ENCODE assay signal across 8 cellular contexts in genomic region chr1:6026095-6026809, GRCh38. TPM values are rescaled to one million over a fixed set of nuclear protein-coding genes. Genes with fewer than 3 reads are reported as not detected.
DNase-seq lines count a peak whose midpoint lies in the region; ATAC-seq, FAIRE-seq and TF ChIP-seq lines count a peak whose summit lies in the region.

No MANE protein-coding gene starts in this region.

- 0 out of 2 replicates have a peak overlapping the region, but pooled peaks have one; percentile 75 for H3K18ac ChIP-seq in H1 (ENCODE audit: extremely low read depth, low read length)

- H3K27ac ChIP-seq in A549 (peak overlapping the region; percentile 72 to 90), H1 (ENCODE audit: low read depth, low read length) (no peak overlapping the region), suprapubic skin (peak overlapping the region; percentile 45)

- no peak overlapping the region; the same call in 1 of the 2 replicates for H2BK15ac ChIP-seq in H1 (ENCODE audit: low read length)

- peaks cover 0 to 9% of the 10 kb centered on the region in 2 experiments for H4K20me1 ChIP-seq in H1 (replicated peaks in 1 of 2; ENCODE audit: control insufficient read depth in 1 of 2, insufficient read depth in 2 of 2, low read length in 2 of 2)

- H3K14ac ChIP-seq in H1 (ENCODE audit: insufficient read length): no peak overlapping the region

- no peaks in the 10 kb centered on the region for H3K9me3 ChIP-seq in A549
- no peaks in the 10 kb centered on the region for H3K9me3 ChIP-seq in H1 (ENCODE audit: insufficient read depth in 2 of 2, low read depth in 1 of 2, low read length in 1 of 2)
- no peaks in the 10 kb centered on the region for H3K9me3 ChIP-seq in suprapubic skin

- peaks cover 10% of the 10 kb centered on the region; the same call in 1 of the 2 replicates for H3K23me2 ChIP-seq in H1 (ENCODE audit: low read depth, low read length)

- peak overlapping the region; percentile 15; the same call in 1 of the 2 replicates for H2BK20ac ChIP-seq in H1 (ENCODE audit: low read length)

- H3K27me3 Mint-ChIP-seq in natural killer cell treated with Interleukin-12 subunit alpha and Interleukin-12 subunit beta and Interleukin-15 and Interleukin-18, amount 100 ng/mL, for 72 hours: no peaks in the 10 kb centered on the region

- no peak overlapping the region for H3K9ac ChIP-seq in H1 (replicated peaks in 1 of 4; ENCODE audit: extremely low read depth in 1 of 4, low read depth in 3 of 4, low read length in 3 of 4)

- H3K79me1 ChIP-seq in H1 (ENCODE audit: low read depth, low read length): no peaks in the 10 kb centered on the region

- CTCF ChIA-PET in A549 (lab: Yijun Ruan, JAX): interaction anchor here (0.9 to 1.3 kb wide), 2 partner anchors 20 to 51 kb away, joined by 3 read pairs; no protein-coding TSS in a partner anchor
- CTCF ChIA-PET in H1 (lab: Charles Lee; ENCODE audit: partially characterized antibody): interaction anchor here (0.8 to 4.3 kb wide), 5 partner anchors 9 to 34 kb away, joined by 3 to 24 read pairs (median 6); partner anchors contain the start of gene NPHP4

- H3K27me3 ChIP-seq in H1 (replicated peaks in 1 of 4; ENCODE audit: control insufficient read depth in 3 of 4, extremely low read depth in 1 of 4, insufficient read depth in 3 of 4, low read length in 3 of 4) (no peaks in the 10 kb centered on the region), suprapubic skin (peaks cover 9% of the 10 kb centered on the region)

- POLR2A ChIA-PET in A549 (lab: Yijun Ruan, JAX): no interaction called here
- POLR2A ChIA-PET in H1 (lab: Charles Lee; ENCODE audit: partially characterized antibody): interaction anchor here (0.5 to 1.2 kb wide), 2 partner anchors 9 to 163 kb away, joined by 3 read pairs; no protein-coding TSS in a partner anchor

- 53% methylated on average over 10 of the region's 34 CpGs for WGBS in A549 (ENCODE audit: missing lambda C conversion rate)
- WGBS in H1 (ENCODE audit: extremely low coverage in 1 of 2, insufficient coverage in 1 of 2, insufficient read length in 1 of 2, insufficient replicate concordance in 2 of 2, low coverage in 1 of 2, low lambda C conversion rate in 2 of 2, missing lambda C conversion rate in 1 of 2), 2 experiments: 49% methylated on average over 33 of the region's 34 CpGs; no CpG with 5 or more reads in 1 of the 2 experiments
- 51% methylated on average over 7 of the region's 34 CpGs for WGBS in suprapubic skin

- H3K9me3 Mint-ChIP-seq in natural killer cell treated with Interleukin-12 subunit alpha and Interleukin-12 subunit beta and Interleukin-15 and Interleukin-18, amount 100 ng/mL, for 72 hours: peaks cover 5% of the 10 kb centered on the region

- TF ChIP-seq POLR2A in A549 (IDR thresholded peaks at IDR 0.05; ENCODE audit: low read length): peak; percentile 30; the same call in 1 of the 2 replicates
- peak in 1 of 2 experiments; percentile 51; a peak in 1 of 3 replicates for TF ChIP-seq POLR2A in H1 (IDR thresholded peaks at IDR 0.05; ENCODE audit: control extremely low read depth in 1 of 2, low read depth in 2 of 2, low read length in 2 of 2)
- no peak for TF ChIP-seq POLR2A in suprapubic skin (IDR thresholded peaks at IDR 0.05)

- H3K56ac ChIP-seq in H1 (replicated peaks; ENCODE audit: insufficient read length, low read depth, low read length): no peak overlapping the region

- FAIRE-seq in A549 (lab: Jason Lieb, UNC) (no peak), H1 (lab: Jason Lieb, UNC) (no peak)

- TF ChIP-seq EP300 in A549 (IDR thresholded peaks at IDR 0.05): no peak
- no peak for TF ChIP-seq EP300 in H1 (IDR thresholded peaks at IDR 0.05; ENCODE audit: borderline replicate concordance in 1 of 2, low read depth in 2 of 2, low read length in 2 of 2)
- TF ChIP-seq EP300 in suprapubic skin (IDR thresholded peaks at IDR 0.05): no peak

- H2BK120ac ChIP-seq in H1 (replicated peaks; ENCODE audit: low read depth, low read length): no peak overlapping the region

- peak overlapping the region; percentile 23; the same call in 1 of the 2 replicates for H2BK12ac ChIP-seq in H1 (ENCODE audit: low read depth, low read length)

- DNase-seq in A549 (ENCODE audit: low read depth in 1 of 2, low spot score in 1 of 2) (peak; percentile 44 to 68), NCI-H2196 treated with DMSO at 0.1 percent for 48 hours (lab: John Stamatoyannopoulos, UW; ENCODE audit: unreplicated experiment) (peak; percentile 91), H1 (ENCODE audit: low read depth in 1 of 2, low spot score in 2 of 2) (peak in 1 of 2 experiments; percentile 83), suprapubic skin (ENCODE audit: low spot score in 2 of 2) (peak; percentile 86 to 89)
- DNase-seq in activated CD4-positive, alpha-beta T cell treated with anti-CD3 and anti-CD28 coated beads, Interleukin-2, amount 50 U/mL, for 1 hour: peak; percentile 91
- DNase-seq in natural killer cell treated with Interleukin-12 subunit alpha and Interleukin-12 subunit beta and Interleukin-15 and Interleukin-18, amount 100 ng/mL, for 72 hours (ENCODE audit: low spot score): peak; percentile 94

- H3K4me1 ChIP-seq in A549 (peaks cover 16% of the 10 kb centered on the region; the same call in 2 of the 3 replicates), H1 (replicated peaks in 1 of 4; ENCODE audit: control insufficient read depth in 3 of 4, insufficient read depth in 4 of 4, low read length in 3 of 4) (peaks cover 0 to 19% (median 7%) of the 10 kb centered on the region in 4 experiments; a peak in 5 of 7 replicates), suprapubic skin (peaks cover 22% of the 10 kb centered on the region)

- H4K5ac ChIP-seq in H1 (ENCODE audit: insufficient read length, low read depth, low read length): peak overlapping the region; percentile 50

- H4K91ac ChIP-seq in H1 (replicated peaks; ENCODE audit: insufficient read length, low read length): no peak overlapping the region

- H2BK5ac ChIP-seq in H1 (ENCODE audit: low read depth, low read length): peak overlapping the region; percentile 40; the same call in 1 of the 2 replicates

- peak overlapping the region; percentile 85 for H3K4me2 ChIP-seq in A549
- H3K4me2 ChIP-seq in H1 (ENCODE audit: insufficient read depth in 1 of 2, low read depth in 2 of 2, low read length in 2 of 2): peak overlapping the region; percentile 48 to 53

- TF ChIP-seq CTCF in A549 (IDR thresholded peaks at IDR 0.05): no peak
- TF ChIP-seq CTCF in H1 (IDR thresholded peaks at IDR 0.05; ENCODE audit: control extremely low read depth in 1 of 3, insufficient read depth in 1 of 3, low read depth in 1 of 3, low read length in 3 of 3): no peak
- no peak for TF ChIP-seq CTCF in suprapubic skin (IDR thresholded peaks at IDR 0.05)

- ATAC-seq in A549 (peak; percentile 89 to 92), GM18861 (IDR thresholded peaks at IDR 0.05; ENCODE audit: unreplicated experiment) (peak; percentile 66), HG03039 (IDR thresholded peaks at IDR 0.05; ENCODE audit: unreplicated experiment) (peak; percentile 83)
- ATAC-seq in natural killer cell treated with Interleukin-12 subunit alpha and Interleukin-12 subunit beta and Interleukin-15 and Interleukin-18, amount 100 ng/mL, for 72 hours: peak; percentile 85

- no peak overlapping the region; the same call in 1 of the 2 replicates for H2AFZ ChIP-seq in H1 (ENCODE audit: low read length)

- no peak for TF ChIP-seq RAD21 in A549 (conservative IDR thresholded peaks at IDR 0.05 in 1 of 2, IDR thresholded peaks at IDR 0.05 in 1 of 2)
- TF ChIP-seq RAD21 in H1 (IDR thresholded peaks at IDR 0.05 in 1 of 2, conservative IDR thresholded peaks at IDR 0.05 in 1 of 2; ENCODE audit: low read depth in 2 of 2, low read length in 2 of 2): no peak

- H2AK5ac ChIP-seq in H1 (ENCODE audit: low read depth, low read length): no peak overlapping the region

- H3K27ac Mint-ChIP-seq in natural killer cell treated with Interleukin-12 subunit alpha and Interleukin-12 subunit beta and Interleukin-15 and Interleukin-18, amount 100 ng/mL, for 72 hours: peak overlapping the region; percentile 77 to 98

- H3K36me3 Mint-ChIP-seq in natural killer cell treated with Interleukin-12 subunit alpha and Interleukin-12 subunit beta and Interleukin-15 and Interleukin-18, amount 100 ng/mL, for 72 hours: peaks cover 17% of the 10 kb centered on the region

- no peak overlapping the region for H3K23ac ChIP-seq in H1 (ENCODE audit: insufficient read length)

- no peaks in the 10 kb centered on the region for H3K36me3 ChIP-seq in H1 (ENCODE audit: control insufficient read depth in 2 of 4, insufficient read depth in 4 of 4, low read length in 3 of 4)
- no peaks in the 10 kb centered on the region for H3K36me3 ChIP-seq in suprapubic skin

- peak overlapping the region; percentile 51 for H3K4me3 ChIP-seq in A549
- H3K4me3 ChIP-seq in H1 (ENCODE audit: extremely low read depth in 1 of 4, insufficient read depth in 2 of 4, low read depth in 3 of 4, low read length in 4 of 4): peak overlapping the region in 1 of 4 experiments; percentile 18; a peak in 1 of 8 replicates
- peak overlapping the region; percentile 39 for H3K4me3 ChIP-seq in suprapubic skin

- H3K79me2 ChIP-seq in H1 (ENCODE audit: control insufficient read depth in 1 of 2, insufficient read depth in 2 of 2, low read length in 2 of 2): no peaks in the 10 kb centered on the region; a peak in 1 of 4 replicates

- H3K4ac ChIP-seq in H1 (replicated peaks; ENCODE audit: insufficient read length, low read depth, low read length): no peak overlapping the region

- peak overlapping the region; percentile 73 for H3K4me3 Mint-ChIP-seq in natural killer cell treated with Interleukin-12 subunit alpha and Interleukin-12 subunit beta and Interleukin-15 and Interleukin-18, amount 100 ng/mL, for 72 hours

- peaks cover 52 to 72% of the 10 kb centered on the region in 2 donors for H3K4me1 Mint-ChIP-seq in natural killer cell treated with Interleukin-12 subunit alpha and Interleukin-12 subunit beta and Interleukin-15 and Interleukin-18, amount 100 ng/mL, for 72 hours (ENCODE audit: low read depth in 2 of 2)

- peak overlapping the region; percentile 91 for H4K8ac ChIP-seq in H1 (ENCODE audit: extremely low read depth, insufficient read depth, low read length)

RNA-seq across cellular contexts. Expression of gene KCNAB2, which starts 19.4 kb away (rescaled TPM):
- polyA plus RNA-seq in A549 (2011; rRNA removed) (6.4 and 7.3 TPM in 2 replicates), A549 (2017; fragmentation: RNase III; extraction: RNeasy Plus Mini Kit Qiagen cat#74134 plus additional on column Dnase treatment) (9.9 to 11.1 TPM (median 9.9 TPM) in 3 replicates), H1 (2011; rRNA removed) (4.5 and 6.2 TPM in 2 replicates)
- polyA plus RNA-seq in A549 (2012; cell fraction: cytosol; rRNA removed): 6.7 and 7.7 TPM in 2 replicates
- 13.2 and 15.0 TPM in 2 replicates for polyA plus RNA-seq in A549 (2012; cell fraction: nucleus; rRNA removed)
- polyA minus RNA-seq in A549 (2011; rRNA and poly(A)+ RNA removed): 6.0 and 6.1 TPM in 2 replicates
- 7.0 and 7.1 TPM in 2 replicates for total RNA-seq in H1 (2021; fragmentation: NEBNext Ultra II Directional; extraction: Animal tissue kit (Norgen Biotek cat#: 25700))
- 5.9 TPM for polyA plus RNA-seq in H1 (2011; cell fraction: cytosol; rRNA removed)
- polyA plus RNA-seq in H1 (2011; cell fraction: nucleus; rRNA removed): 19.4 TPM
- 7.0 to 8.9 TPM (median 7.3 TPM) in 4 replicates for polyA plus RNA-seq in H1 (2012, experiment 1 of 2)
- 5.2 TPM for polyA plus RNA-seq in H1 (2012, experiment 2 of 2)
- 2.9 TPM for polyA plus RNA-seq in H1 (2013, experiment 1 of 2)
- polyA plus RNA-seq in H1 (2013, experiment 2 of 2): 2.9 TPM
- 3.6 and 4.9 TPM in 2 replicates for polyA minus RNA-seq in H1 (2011; rRNA and poly(A)+ RNA removed)
- polyA minus RNA-seq in H1 (2011; cell fraction: cytosol; rRNA and poly(A)+ RNA removed): 5.2 TPM
- 6.5 TPM for polyA minus RNA-seq in H1 (2011; cell fraction: nucleus; rRNA and poly(A)+ RNA removed)
- total RNA-seq in natural killer cell treated with Interleukin-12 subunit alpha and Interleukin-12 subunit beta and Interleukin-15 and Interleukin-18, amount 100 ng/mL, for 72 hours: 100 to 1,000 TPM; 157 to 360 TPM
- 10 to 100 TPM; 13.3 to 17.5 (median 16.2) TPM for total RNA-seq in suprapubic skin

RNA-seq across cellular contexts. Expression of gene NPHP4, which starts 34.0 kb away (rescaled TPM):
- polyA plus RNA-seq in A549 (2011; rRNA removed) (2.9 and 3.7 TPM in 2 replicates), A549 (2017; fragmentation: RNase III; extraction: RNeasy Plus Mini Kit Qiagen cat#74134 plus additional on column Dnase treatment) (4.8 to 5.5 TPM (median 5.1 TPM) in 3 replicates), H1 (2011; rRNA removed) (5.8 and 10.3 TPM in 2 replicates)
- 6.1 and 7.6 TPM in 2 replicates for polyA plus RNA-seq in A549 (2012; cell fraction: cytosol; rRNA removed)
- polyA plus RNA-seq in A549 (2012; cell fraction: nucleus; rRNA removed): 31.0 and 35.1 TPM in 2 replicates
- polyA minus RNA-seq in A549 (2011; rRNA and poly(A)+ RNA removed): 8.3 and 9.1 TPM in 2 replicates
- 13.6 and 14.0 TPM in 2 replicates for total RNA-seq in H1 (2021; fragmentation: NEBNext Ultra II Directional; extraction: Animal tissue kit (Norgen Biotek cat#: 25700))
- polyA plus RNA-seq in H1 (2011; cell fraction: cytosol; rRNA removed): 7.2 TPM
- polyA plus RNA-seq in H1 (2011; cell fraction: nucleus; rRNA removed): 37.6 TPM
- polyA plus RNA-seq in H1 (2012, experiment 1 of 2): 8.5 to 11.5 TPM (median 11.0 TPM) in 4 replicates
- 5.8 TPM for polyA plus RNA-seq in H1 (2012, experiment 2 of 2)
- polyA plus RNA-seq in H1 (2013, experiment 1 of 2): 4.3 TPM
- polyA plus RNA-seq in H1 (2013, experiment 2 of 2): 3.9 TPM
- polyA minus RNA-seq in H1 (2011; rRNA and poly(A)+ RNA removed): 8.3 and 8.4 TPM in 2 replicates
- 8.1 TPM for polyA minus RNA-seq in H1 (2011; cell fraction: cytosol; rRNA and poly(A)+ RNA removed)
- 17.8 TPM for polyA minus RNA-seq in H1 (2011; cell fraction: nucleus; rRNA and poly(A)+ RNA removed)
- total RNA-seq in natural killer cell treated with Interleukin-12 subunit alpha and Interleukin-12 subunit beta and Interleukin-15 and Interleukin-18, amount 100 ng/mL, for 72 hours: 10 to 100 TPM; 27.6 to 58.5 TPM
- total RNA-seq in suprapubic skin: 10 to 100 TPM; 26.3 to 33.7 (median 29.1) TPM

Comparison
In these comparisons a context has a peak if more than half of its experiments do, and no peak if none do; other contexts are left out.
1. RNA of gene KCNAB2, which starts 19.4 kb away (total RNA-seq): 157 to 360 TPM in natural killer cell treated with Interleukin-12 subunit alpha and Interleukin-12 subunit beta and Interleukin-15 and Interleukin-18, amount 100 ng/mL, for 72 hours; 13.3 to 17.5 TPM in suprapubic skin and 7.0 to 7.1 TPM in H1; every median in the first group is over 4 times any median in the second.
2. Of the 18 proteins assayed by ChIP-seq in both H1 and A549: peak only in H1: none; only in A549: none; in both: E2F6 and MAX; in neither: 14; mixed calls (peak in some experiments, not most) for 2.
3. Peak in every context shown above with its lines, with median percentiles within 50 percentile points of each other: ATAC-seq.